ENCODE assay signal across 27 cellular contexts in the genomic region with DNA sequence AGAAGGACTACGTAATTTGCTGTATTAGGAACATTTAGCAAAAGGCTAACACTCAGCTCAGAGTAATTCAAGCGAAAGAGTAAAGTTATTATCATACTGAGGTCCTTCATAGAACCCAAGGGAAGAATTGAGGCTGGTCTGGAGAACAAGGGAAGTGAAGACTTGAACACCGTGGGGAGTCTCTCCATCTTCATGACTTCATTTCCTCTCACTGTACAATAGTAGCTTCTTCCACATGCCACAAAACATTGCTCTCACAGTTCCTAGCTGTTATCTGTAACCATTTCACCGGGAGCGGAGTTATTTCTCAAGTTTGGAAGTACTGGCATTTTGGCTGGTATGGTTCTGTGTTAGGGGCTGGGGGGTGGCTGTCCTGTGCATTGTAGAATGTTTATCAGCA.
"Had no signal": no experiment of that assay in that cellular context is flagged by ENCODE, and none has a peak within 500 bp of the region (broad histone marks: within the 10 kb centered on the region; RNA-seq: fewer than 3 reads in every experiment).

No MANE protein-coding gene starts in this region.

- H3K9me3 ChIP-seq: esophagus squamous epithelium, prostate gland, right atrium auricular region, sigmoid colon, testis, tibial artery had no signal

- H3K36me3 ChIP-seq: esophagus squamous epithelium, prostate gland, right atrium auricular region, sigmoid colon, tibial artery had no signal

- H3K4me3 ChIP-seq: esophagus squamous epithelium, hepatocyte, lung, prostate gland, right atrium auricular region, sigmoid colon, testis, tibial artery had no signal

- ATAC-seq: effector memory CD8-positive, alpha-beta T cell; left colon; naive thymus-derived CD8-positive, alpha-beta T cell; stimulated activated effector memory CD8-positive, alpha-beta T cell treated with anti-CD3 and anti-CD28 coated beads, Interleukin-12 subunit alpha, Interleukin-12 subunit beta, amount 100 ng/mL, for 72 hours had no signal

- FAIRE-seq: endometrium, frontal cortex, islet of Langerhans had no signal

- H3K4me3 Mint-ChIP-seq: effector memory CD8-positive, alpha-beta T cell; memory B cell; naive thymus-derived CD8-positive, alpha-beta T cell; nephron progenitor cell; stimulated activated effector memory CD8-positive, alpha-beta T cell treated with anti-CD3 and anti-CD28 coated beads, Interleukin-12 subunit alpha, Interleukin-12 subunit beta, amount 100 ng/mL, for 72 hours; type B pancreatic cell had no signal

- H3K27me3 ChIP-seq: esophagus squamous epithelium, hepatocyte, right atrium auricular region, sigmoid colon, testis, tibial artery had no signal

- H2AFZ ChIP-seq: hepatocyte had no signal

- H3K4me2 ChIP-seq: hepatocyte had no signal

- H3K4me1 Mint-ChIP-seq: memory B cell; naive thymus-derived CD8-positive, alpha-beta T cell had no signal

- H3K36me3 Mint-ChIP-seq: memory B cell; naive thymus-derived CD8-positive, alpha-beta T cell; stimulated activated effector memory CD8-positive, alpha-beta T cell treated with anti-CD3 and anti-CD28 coated beads, Interleukin-12 subunit alpha, Interleukin-12 subunit beta, amount 100 ng/mL, for 72 hours had no signal

- H3K4me1 ChIP-seq: prostate gland, testis had no signal

- H3K27ac Mint-ChIP-seq: effector memory CD8-positive, alpha-beta T cell; memory B cell; naive thymus-derived CD8-positive, alpha-beta T cell; nephron progenitor cell; stimulated activated effector memory CD8-positive, alpha-beta T cell treated with anti-CD3 and anti-CD28 coated beads, Interleukin-12 subunit alpha, Interleukin-12 subunit beta, amount 100 ng/mL, for 72 hours; type B pancreatic cell had no signal

- DNase-seq: cerebellar nuclear complex; cortex of kidney; effector memory CD8-positive, alpha-beta T cell; erythroblast; esophagus squamous epithelium; head of caudate nucleus; left colon; naive thymus-derived CD8-positive, alpha-beta T cell; nephron progenitor cell; nucleus accumbens; sigmoid colon; stimulated activated CD4-positive, alpha-beta T cell treated with anti-CD3 and anti-CD28 coated beads, Interleukin-2, amount 100 ng/mL, for 24 hours; stimulated activated CD4-positive, alpha-beta T cell treated with anti-CD3 and anti-CD28 coated beads, Interleukin-4, amount 100 ng/mL, for 24 hours; stimulated activated naive CD4-positive, alpha-beta T cell treated with Interleukin-2 at 50 U/mL for 16 hours; substantia nigra; testis; tibial artery had no signal

- H3K9me3 Mint-ChIP-seq: effector memory CD8-positive, alpha-beta T cell; nephron progenitor cell; stimulated activated effector memory CD8-positive, alpha-beta T cell treated with anti-CD3 and anti-CD28 coated beads, Interleukin-12 subunit alpha, Interleukin-12 subunit beta, amount 100 ng/mL, for 72 hours; type B pancreatic cell had no signal

- H3K27ac ChIP-seq: esophagus squamous epithelium, hepatocyte, prostate gland, sigmoid colon, testis, tibial artery had no signal

- H3K27me3 Mint-ChIP-seq: effector memory CD8-positive, alpha-beta T cell; memory B cell; type B pancreatic cell had no signal
